Comparison of ENCODE assay signal across 16 cellular contexts in the genomic region with DNA sequence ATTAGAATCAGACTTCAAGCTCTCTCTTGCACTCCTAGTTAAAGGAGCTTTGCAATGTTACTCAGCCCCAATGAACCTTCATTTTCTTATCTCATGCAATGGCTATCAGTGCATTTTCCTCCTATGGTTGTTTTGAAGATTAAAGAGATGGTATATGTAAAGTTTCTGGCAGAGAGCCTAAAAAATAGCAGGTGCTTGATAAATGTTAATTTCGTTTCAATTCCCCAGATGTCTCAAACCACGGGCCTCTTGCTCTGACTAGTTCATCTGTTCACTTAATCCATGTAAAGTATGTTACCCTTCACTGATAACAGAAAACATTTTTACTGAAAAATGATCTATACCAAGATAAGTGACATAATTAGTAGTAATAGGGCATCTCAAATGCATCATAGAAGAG.
A peak's percentile ranks its signal among the peaks of the same experiment; 100 is the strongest.
DNase-seq lines count a peak whose midpoint lies in the region; TF ChIP-seq lines count a peak whose summit lies in the region.
"Had no signal": no experiment of that assay in that cellular context is flagged by ENCODE, and none has a peak within 500 bp of the region (broad histone marks: within the 10 kb centered on the region; RNA-seq: fewer than 3 reads in every experiment).

No MANE protein-coding gene starts in this region.

- H3K79me2 ChIP-seq in KMS-11 (ENCODE audit: insufficient read depth, low read depth) (no peaks in the 10 kb centered on the region), OCI-LY1 (ENCODE audit: insufficient read depth, low read length) (no peaks in the 10 kb centered on the region)

- H3K36me3 ChIP-seq in KMS-11 (ENCODE audit: insufficient read depth) (no peaks in the 10 kb centered on the region), OCI-LY1 (ENCODE audit: insufficient read depth, low read length) (no peaks in the 10 kb centered on the region), left ventricle myocardium inferior (no peaks in the 10 kb centered on the region)
- H3K36me3 ChIP-seq: BLaER1 had no signal

- H4K20me1 ChIP-seq in KMS-11 (ENCODE audit: insufficient read depth) (no peaks in the 10 kb centered on the region), OCI-LY1 (ENCODE audit: insufficient read depth, low read length) (no peaks in the 10 kb centered on the region)
- H4K20me1 ChIP-seq: BLaER1 had no signal

- H3K9me2 ChIP-seq in OCI-LY1 (ENCODE audit: low read depth, low read length) = no peaks in the 10 kb centered on the region

- intact Hi-C loops in left ventricle myocardium inferior (cut with micrococcal nuclease) = no loop called here

- DNase-seq in NAMALWA (ENCODE audit: low spot score) = peak; percentile 84
- DNase-seq in SK-N-DZ (ENCODE audit: low spot score) = peak; percentile 95
- DNase-seq in left ventricle myocardium inferior = no peak
- DNase-seq in NCI-H2196 (lab: John Stamatoyannopoulos, UW; ENCODE audit: unreplicated experiment) = no peak
- no peak for DNase-seq in 8988T
- DNase-seq: Caco-2; CD4-positive, CD25-positive, alpha-beta regulatory T cell; CD8-positive, alpha-beta T cell; DMS153; DND-41; H9 had no signal

- peak overlapping the region; percentile 9; the same call in 1 of the 2 replicates for H3K27ac ChIP-seq in KMS-11
- H3K27ac ChIP-seq in OCI-LY1 (ENCODE audit: low read depth, low read length, poor library complexity, severe bottlenecking) = peak overlapping the region; percentile 93
- no peak overlapping the region for H3K27ac ChIP-seq in left ventricle myocardium inferior (replicated peaks)
- H3K27ac ChIP-seq: BLaER1, C4-2B had no signal

- no peaks in the 10 kb centered on the region; the same call in 1 of the 2 replicates for H3F3A ChIP-seq in OCI-LY1 (ENCODE audit: insufficient read depth, low read length)

- H3K4me3 ChIP-seq in KMS-11 (IDR thresholded peaks at IDR 0.05; ENCODE audit: insufficient read depth, low read depth, low read length) (no peak overlapping the region), OCI-LY1 (ENCODE audit: low read depth, low read length, poor library complexity, severe bottlenecking) (peak overlapping the region; percentile 46), left ventricle myocardium inferior (no peak overlapping the region)
- H3K4me3 ChIP-seq: BLaER1, GM23338 had no signal

- H3K27me3 ChIP-seq in KMS-11 (ENCODE audit: insufficient read depth, low read depth) (no peaks in the 10 kb centered on the region), OCI-LY1 (ENCODE audit: insufficient read depth, low read length) (no peaks in the 10 kb centered on the region), left ventricle myocardium inferior (ENCODE audit: low read depth) (no peaks in the 10 kb centered on the region)
- H3K27me3 ChIP-seq: BLaER1 had no signal

- H2AFZ ChIP-seq in KMS-11 (ENCODE audit: low read depth) (no peak overlapping the region), OCI-LY1 (ENCODE audit: low read length) (no peak overlapping the region)
- H2AFZ ChIP-seq: GM23338 had no signal

- TF ChIP-seq CTCF in KMS-11 (conservative IDR thresholded peaks at IDR 0.05; ENCODE audit: low read depth, low read length) = no peak
- TF ChIP-seq CTCF in OCI-LY1 (IDR thresholded peaks at IDR 0.05; ENCODE audit: low read length) = no peak
- TF ChIP-seq CTCF in left ventricle myocardium inferior (IDR thresholded peaks at IDR 0.05; ENCODE audit: borderline replicate concordance) = no peak

- peaks cover 25% of the 10 kb centered on the region for H3K4me1 ChIP-seq in KMS-11 (ENCODE audit: low read depth, poor library complexity, severe bottlenecking)
- peaks cover 54% of the 10 kb centered on the region for H3K4me1 ChIP-seq in OCI-LY1 (ENCODE audit: insufficient read depth, low read length, severe bottlenecking)
- H3K4me1 ChIP-seq in left ventricle myocardium inferior = no peaks in the 10 kb centered on the region
- H3K4me1 ChIP-seq: Caco-2 had no signal

- H3K4me2 ChIP-seq in KMS-11 (peak overlapping the region; percentile 5; the same call in 1 of the 2 replicates), OCI-LY1 (ENCODE audit: low read length) (peak overlapping the region; percentile 64)
- H3K4me2 ChIP-seq: BLaER1, GM23338 had no signal

- H3K9me3 ChIP-seq in OCI-LY1 (ENCODE audit: low read length) = no peaks in the 10 kb centered on the region
- H3K9me3 ChIP-seq in left ventricle myocardium inferior (replicated peaks) = no peaks in the 10 kb centered on the region
- H3K9me3 ChIP-seq: BLaER1, Caco-2 had no signal

- no peak overlapping the region for H3K9ac ChIP-seq in KMS-11
- H3K9ac ChIP-seq in OCI-LY1 (ENCODE audit: low read length) = peak overlapping the region; percentile 41; the same call in 1 of the 2 replicates
- H3K9ac ChIP-seq: BLaER1 had no signal

Comparison
In these comparisons a context has a peak if more than half of its experiments do, and no peak if none do; other contexts are left out.
1. DNase-seq: peak in NAMALWA (single experiment) and SK-N-DZ (single experiment); none in left ventricle myocardium inferior (single experiment), NCI-H2196 (single experiment) and 8988T (single experiment).